In genomic region chr10:116269612-116270011, GRCh38 we compare ENCODE assay signal across 11 cellular contexts. TPM values are rescaled to one million over a fixed set of nuclear protein-coding genes. Genes with fewer than 3 reads are reported as not detected.
"Had no signal": no experiment of that assay in that cellular context is flagged by ENCODE, and none has a peak within 500 bp of the region (broad histone marks: within the 10 kb centered on the region; RNA-seq: fewer than 3 reads in every experiment).

No MANE protein-coding gene starts in this region.

- H3K27ac ChIP-seq: adrenal gland, epithelial cell of prostate, ovary had no signal

- H3K4me3 ChIP-seq: adrenal gland, ovary, smooth muscle cell had no signal

- H3K36me3 ChIP-seq: adrenal gland, ovary had no signal

- DNase-seq: activated naive CD4-positive, alpha-beta T cell treated with anti-CD3 and anti-CD28 coated beads, Interleukin-2, amount 50 U/mL, for 16 hours; adrenal gland; effector memory CD4-positive, alpha-beta T cell; left colon; T-helper 2 cell; trophoblast cell had no signal

- H3K4me2 ChIP-seq: smooth muscle cell had no signal

- H3K9me3 ChIP-seq: adrenal gland, ovary had no signal

- H3K27me3 ChIP-seq: ovary had no signal

RNA-seq across cellular contexts. Expression of gene GFRA1, which starts 3.4 kb away (rescaled TPM):
- total RNA-seq: natural killer cell treated with Interleukin-12 subunit alpha and Interleukin-12 subunit beta and Interleukin-15 and Interleukin-18, amount 100 ng/mL, for 72 hours had no signal

RNA-seq across cellular contexts. Expression of gene CCDC172, which starts 54.6 kb away (rescaled TPM):
- total RNA-seq: adrenal gland; glomerular endothelial cell; left colon; natural killer cell treated with Interleukin-12 subunit alpha and Interleukin-12 subunit beta and Interleukin-15 and Interleukin-18, amount 100 ng/mL, for 72 hours; ovary; smooth muscle cell had no signal
